Comparison of ENCODE assay signal across 24 cellular contexts in genomic region chr17:72566671-72567484, GRCh38.
DNase-seq lines count a peak whose midpoint lies in the region; ATAC-seq, FAIRE-seq and TF ChIP-seq lines count a peak whose summit lies in the region.
"Had no signal": no experiment of that assay in that cellular context is flagged by ENCODE, and none has a peak within 500 bp of the region (broad histone marks: within the 10 kb centered on the region; RNA-seq: fewer than 3 reads in every experiment).

No MANE protein-coding gene starts in this region.

- H3K36me3 Mint-ChIP-seq in activated T-cell treated with anti-CD3 and anti-CD28 coated beads, Interleukin-2, amount 50 U/mL, for 72 hours (ENCODE audit: insufficient read depth in 2 of 2) = no peaks in the 10 kb centered on the region
- H3K36me3 Mint-ChIP-seq in activated T-cell treated with anti-CD3 and anti-CD28 coated beads, Interleukin-2, amount 50 U/mL, for 4 hours (ENCODE audit: insufficient read depth) = no peaks in the 10 kb centered on the region
- H3K36me3 Mint-ChIP-seq in type B pancreatic cell = peaks cover 24% of the 10 kb centered on the region

- H3K4me1 Mint-ChIP-seq in activated T-cell treated with anti-CD3 and anti-CD28 coated beads, Interleukin-2, amount 50 U/mL, for 72 hours (ENCODE audit: low read depth) = no peaks in the 10 kb centered on the region
- peaks cover 9% of the 10 kb centered on the region for H3K4me1 Mint-ChIP-seq in activated T-cell treated with anti-CD3 and anti-CD28 coated beads, Interleukin-2, amount 50 U/mL, for 4 hours (ENCODE audit: low read depth)
- H3K4me1 Mint-ChIP-seq in type B pancreatic cell (ENCODE audit: unreplicated experiment) = peaks cover 57% of the 10 kb centered on the region

- WGBS in GM12878 (ENCODE audit: insufficient coverage, insufficient replicate concordance, low lambda C conversion rate, missing lambda C conversion rate) = 33% methylated on average over 8 of the region's 8 CpGs

- SMC1A ChIA-PET in GM12878 (lab: Charles Lee; ENCODE audit: uncharacterized antibody, unreplicated experiment) = interaction anchor here (1.1 to 2.5 kb wide), 4 partner anchors 11 to 160 kb away, joined by 3 to 11 read pairs (median 7); no protein-coding TSS in a partner anchor

- peaks cover 20% of the 10 kb centered on the region for H3K27me3 Mint-ChIP-seq in activated T-cell treated with anti-CD3 and anti-CD28 coated beads, Interleukin-2, amount 50 U/mL, for 72 hours (ENCODE audit: low read depth)
- peaks cover 1% of the 10 kb centered on the region for H3K27me3 Mint-ChIP-seq in activated T-cell treated with anti-CD3 and anti-CD28 coated beads, Interleukin-2, amount 50 U/mL, for 4 hours (ENCODE audit: low read depth)
- no peaks in the 10 kb centered on the region for H3K27me3 Mint-ChIP-seq in type B pancreatic cell

- H3K27ac Mint-ChIP-seq in activated T-cell treated with anti-CD3 and anti-CD28 coated beads, Interleukin-2, amount 50 U/mL, for 72 hours = peak overlapping the region; percentile 27
- peak overlapping the region; percentile 51 for H3K27ac Mint-ChIP-seq in type B pancreatic cell
- H3K27ac Mint-ChIP-seq: dendritic cell treated with granulocyte-macrophage colony-stimulating factor and Interleukin-4, amounts not matched to agents 40 ng/mL and 50 ng/mL, for 4 days; GM23338 had no signal

- RAD21 ChIA-PET in GM12878 (lab: Charles Lee; ENCODE audit: unreplicated experiment) = interaction anchor here (1.5 kb wide), 2 partner anchors 19 to 160 kb away, joined by 3 to 5 read pairs; no protein-coding TSS in a partner anchor

- peak overlapping the region; percentile 5 for H3K27ac ChIP-seq in KOPT-K1 (ENCODE audit: low read depth, low read length, poor library complexity, severe bottlenecking)
- no peak overlapping the region for H3K27ac ChIP-seq in GM12878 (ENCODE audit: control insufficient read depth, insufficient read depth)
- H3K27ac ChIP-seq: body of pancreas, epithelial cell of prostate, left lung, neutrophil had no signal

- POLR2A ChIA-PET in GM12878 (lab: Charles Lee) = interaction anchor here (1.0 to 1.5 kb wide), 3 partner anchors 14 to 25 kb away, joined by 3 to 5 read pairs (median 5); no protein-coding TSS in a partner anchor

- H3K27me3 ChIP-seq in GM12878 (replicated peaks in 1 of 2; ENCODE audit: control insufficient read depth in 2 of 2, insufficient read depth in 2 of 2, low read length in 1 of 2) = no peaks in the 10 kb centered on the region
- H3K27me3 ChIP-seq: body of pancreas had no signal

- ATAC-seq in activated T-cell treated with anti-CD3 and anti-CD28 coated beads, Interleukin-2, amount 50 U/mL, for 72 hours (replicated peaks in 1 of 2) = no peak
- no peak for ATAC-seq in activated T-cell treated with anti-CD3 and anti-CD28 coated beads, Interleukin-2, amount 50 U/mL, for 4 hours
- ATAC-seq in GM12878 (peak; percentile 29), GM18909 (IDR thresholded peaks at IDR 0.05; ENCODE audit: poor library complexity, unreplicated experiment) (no peak), HG02970 (IDR thresholded peaks at IDR 0.05; ENCODE audit: low FRiP score, unreplicated experiment) (no peak)
- ATAC-seq: body of pancreas, GM23338, left lung, right cardiac atrium had no signal

- H3K9me3 Mint-ChIP-seq in activated T-cell treated with anti-CD3 and anti-CD28 coated beads, Interleukin-2, amount 50 U/mL, for 72 hours = no peaks in the 10 kb centered on the region
- H3K9me3 Mint-ChIP-seq in activated T-cell treated with anti-CD3 and anti-CD28 coated beads, Interleukin-2, amount 50 U/mL, for 4 hours = no peaks in the 10 kb centered on the region
- H3K9me3 Mint-ChIP-seq in type B pancreatic cell = no peaks in the 10 kb centered on the region
- H3K9me3 Mint-ChIP-seq: dendritic cell treated with granulocyte-macrophage colony-stimulating factor and Interleukin-4, amounts not matched to agents 40 ng/mL and 50 ng/mL, for 4 days; GM23338 had no signal

- intact Hi-C loops in GM12878 (cut with micrococcal nuclease; ENCODE audit: unreplicated experiment) = no loop called here

- H3K36me3 ChIP-seq in KOPT-K1 (ENCODE audit: insufficient read depth, low read length) (no peaks in the 10 kb centered on the region), GM12878 (ENCODE audit: control insufficient read depth in 2 of 2, insufficient read depth in 2 of 2, low read length in 1 of 2) (no peaks in the 10 kb centered on the region; a peak in 1 of 4 replicates)
- H3K36me3 ChIP-seq: left lung, neutrophil, stomach had no signal

- H3K4me1 ChIP-seq in GM12878 (ENCODE audit: control insufficient read depth, insufficient read depth, low read length) = no peaks in the 10 kb centered on the region
- H3K4me1 ChIP-seq: left lung had no signal

- CTCF ChIA-PET in GM12878 (lab: Yijun Ruan, JAX) = interaction anchor here (0.6 to 1.7 kb wide), 4 partner anchors 10 to 160 kb away, joined by 3 to 9 read pairs (median 4); no protein-coding TSS in a partner anchor

- H4K20me1 ChIP-seq in GM12878 (ENCODE audit: control insufficient read depth, insufficient read depth) = no peaks in the 10 kb centered on the region

- no peaks in the 10 kb centered on the region for H3K79me2 ChIP-seq in GM12878 (ENCODE audit: control insufficient read depth, insufficient read depth, low read length)

- peak overlapping the region; percentile 25 to 59 for H3K4me3 Mint-ChIP-seq in activated T-cell treated with anti-CD3 and anti-CD28 coated beads, Interleukin-2, amount 50 U/mL, for 72 hours
- H3K4me3 Mint-ChIP-seq in activated T-cell treated with anti-CD3 and anti-CD28 coated beads, Interleukin-2, amount 50 U/mL, for 4 hours = no peak overlapping the region
- H3K4me3 Mint-ChIP-seq in type B pancreatic cell = peak overlapping the region; percentile 72
- H3K4me3 Mint-ChIP-seq: dendritic cell treated with granulocyte-macrophage colony-stimulating factor and Interleukin-4, amounts not matched to agents 40 ng/mL and 50 ng/mL, for 4 days; GM23338 had no signal

- H3K9ac ChIP-seq in GM12878 (ENCODE audit: control insufficient read depth, insufficient read depth, low read length) = no peak overlapping the region

- H3K4me3 ChIP-seq in GM12878 = no peak overlapping the region
- H3K4me3 ChIP-seq: body of pancreas, GM23338, left lung, mucosa of descending colon, stomach had no signal

- H3K4me2 ChIP-seq in GM12878 (ENCODE audit: control insufficient read depth, insufficient read depth) = peak overlapping the region; percentile 55; the same call in 1 of the 2 replicates
- H3K4me2 ChIP-seq: GM23338 had no signal

- peak; percentile 38 for FAIRE-seq in GM12878 (lab: Jason Lieb, UNC)
- FAIRE-seq: D721Med, frontal cortex had no signal

- no peak for TF ChIP-seq RAD21 in GM12878 (IDR thresholded peaks at IDR 0.05; ENCODE audit: insufficient read depth, low read depth, low read length)

- no peak for DNase-seq in activated T-cell treated with anti-CD3 and anti-CD28 coated beads, Interleukin-2, amount 50 U/mL, for 72 hours
- DNase-seq in activated T-cell treated with anti-CD3 and anti-CD28 coated beads, Interleukin-2, amount 50 U/mL, for 4 hours = no peak
- DNase-seq in GM12878 (ENCODE audit: low read depth, low spot score) (no peak), type B pancreatic cell (ENCODE audit: extremely low spot score, unreplicated experiment) (no peak), T-helper 9 cell (no peak)
- DNase-seq: activated CD4-positive, CD25-positive, alpha-beta regulatory T cell treated with anti-CD3 and anti-CD28 coated beads, Interleukin-2, amount 50 U/mL, for 72 hours; activated CD8-positive, alpha-beta memory T cell treated with anti-CD3 and anti-CD28 coated beads, Interleukin-2, amount 50 U/mL, for 48 hours; activated naive CD4-positive, alpha-beta T cell treated with anti-CD3 and anti-CD28 coated beads, Interleukin-2, amount 50 U/mL, for 16 hours; body of pancreas; left lung; NCI-H226; right cardiac atrium; SHP77; stomach had no signal

- no peak overlapping the region; the same call in 1 of the 2 replicates for H2AFZ ChIP-seq in GM12878 (ENCODE audit: control insufficient read depth, low read depth, low read length)
- H2AFZ ChIP-seq: GM23338 had no signal

- BruUV-seq in GM12878 (replicated peaks; lab: Mats Ljungman, UMichigan) = no TSS peak

- TF ChIP-seq CTCF in GM12878 (IDR thresholded peaks at IDR 0.05 in 2 of 3, conservative IDR thresholded peaks at IDR 0.05 in 1 of 3; ENCODE audit: control insufficient read depth in 2 of 3, extremely low read depth in 1 of 3, insufficient read depth in 1 of 3, low read depth in 3 of 3, low read length in 3 of 3) (no peak), type B pancreatic cell (conservative IDR thresholded peaks at IDR 0.05) (no peak)

- in situ Hi-C loops in GM12878 (cut with MboI) = loop anchor here (10.0 kb wide), 1 partner anchor 588 kb away; no protein-coding TSS in a partner anchor

- no peak for TF ChIP-seq POLR2A in GM12878 (IDR thresholded peaks at IDR 0.05; ENCODE audit: low read depth, low read length)

- no peak for TF ChIP-seq EP300 in GM12878 (IDR thresholded peaks at IDR 0.05; ENCODE audit: borderline replicate concordance in 1 of 2, control insufficient read depth in 1 of 2, low read depth in 2 of 2, low read length in 2 of 2)

- H3K9me3 ChIP-seq in KOPT-K1 (ENCODE audit: insufficient read depth, low read length, poor library complexity, severe bottlenecking) (no peaks in the 10 kb centered on the region), GM12878 (replicated peaks; ENCODE audit: control insufficient read depth, insufficient read depth, low read length) (no peaks in the 10 kb centered on the region)
- H3K9me3 ChIP-seq: body of pancreas, left lung, mucosa of descending colon, neutrophil, stomach had no signal

TF ChIP-seq in GM12878, 131 proteins besides CTCF, POLR2A, EP300 and RAD21 (continues in another document):
- TF ChIP-seq BCLAF1 (IDR thresholded peaks at IDR 0.05) (no peak), NFIC (IDR thresholded peaks at IDR 0.05; ENCODE audit: low read depth, low read length) (no peak), CHD2 (IDR thresholded peaks at IDR 0.05; ENCODE audit: borderline replicate concordance, low read depth, low read length) (no peak)
